ENCODE assay signal across 1 cellular context in the genomic region with DNA sequence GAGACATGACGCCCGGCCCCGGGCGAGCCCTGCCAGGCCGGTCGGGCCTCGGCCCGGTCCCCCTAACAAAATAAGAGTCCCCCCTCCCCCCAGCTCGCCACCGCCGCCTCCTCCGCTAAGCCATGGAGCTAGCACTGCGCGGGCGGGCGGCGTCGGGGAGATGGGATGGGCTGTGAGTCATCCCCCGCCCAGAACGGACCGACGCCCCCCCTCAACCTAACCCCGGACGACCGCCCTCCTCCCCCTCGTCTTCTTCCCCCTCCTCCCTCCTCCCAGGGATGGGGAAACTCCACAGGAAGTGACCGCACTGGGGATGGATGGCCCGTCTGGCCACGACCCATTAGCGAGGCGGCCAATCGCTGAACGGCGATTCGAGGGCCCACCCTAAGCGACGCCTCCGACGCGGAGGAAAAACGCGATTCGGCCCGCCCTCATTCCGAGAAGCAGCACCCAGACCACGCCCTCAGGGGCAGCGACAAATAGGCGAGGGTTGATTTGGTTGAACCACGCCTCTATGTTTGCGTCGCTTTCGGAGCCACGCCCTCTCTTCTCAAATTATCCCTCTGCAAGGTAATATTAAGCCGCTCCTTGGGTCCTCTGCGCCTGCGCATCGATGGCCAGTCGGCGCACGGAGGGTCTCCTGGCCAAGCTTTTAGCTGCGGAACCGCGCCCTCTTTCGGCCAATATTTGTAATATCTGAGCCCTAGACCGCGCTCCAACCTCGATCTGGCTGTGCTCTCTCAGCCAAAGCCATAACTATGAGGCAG.
TF ChIP-seq lines count a peak whose summit lies in the region.

A gene with protein sequence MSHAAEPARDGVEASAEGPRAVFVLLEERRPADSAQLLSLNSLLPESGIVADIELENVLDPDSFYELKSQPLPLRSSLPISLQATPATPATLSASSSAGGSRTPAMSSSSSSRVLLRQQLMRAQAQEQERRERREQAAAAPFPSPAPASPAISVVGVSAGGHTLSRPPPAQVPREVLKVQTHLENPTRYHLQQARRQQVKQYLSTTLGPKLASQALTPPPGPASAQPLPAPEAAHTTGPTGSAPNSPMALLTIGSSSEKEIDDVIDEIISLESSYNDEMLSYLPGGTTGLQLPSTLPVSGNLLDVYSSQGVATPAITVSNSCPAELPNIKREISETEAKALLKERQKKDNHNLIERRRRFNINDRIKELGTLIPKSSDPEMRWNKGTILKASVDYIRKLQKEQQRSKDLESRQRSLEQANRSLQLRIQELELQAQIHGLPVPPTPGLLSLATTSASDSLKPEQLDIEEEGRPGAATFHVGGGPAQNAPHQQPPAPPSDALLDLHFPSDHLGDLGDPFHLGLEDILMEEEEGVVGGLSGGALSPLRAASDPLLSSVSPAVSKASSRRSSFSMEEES (minus strand): TSS at position 138 of the 767 bp plus-strand sequence. CDS start 131 bp downstream, at position 7.

TF ChIP-seq in SK-N-SH, 30 proteins besides CTCF, POLR2A, EP300 and RAD21 (continued from another document):
- TF ChIP-seq EZH2phosphoT487 (IDR thresholded peaks at IDR 0.05; ENCODE audit: borderline replicate concordance, low read depth) (no peak), FOXJ3 (CRISPR knock-in tag; IDR thresholded peaks at IDR 0.05) (no peak), RFX5 (IDR thresholded peaks at IDR 0.05; ENCODE audit: low read length) (0 out of 2 replicates have a peak, but pooled peaks have one; percentile 50), GABPA (IDR thresholded peaks at IDR 0.05; ENCODE audit: low read depth) (peak; percentile 64), JUND (IDR thresholded peaks at IDR 0.05) (no peak), MEF2A (IDR thresholded peaks at IDR 0.05; ENCODE audit: borderline replicate concordance, low read depth) (no peak), NFIC (IDR thresholded peaks at IDR 0.05; ENCODE audit: borderline replicate concordance) (no peak), SMC3 (IDR thresholded peaks at IDR 0.05; ENCODE audit: low read depth, low read length) (peak; percentile 48), SIN3A (IDR thresholded peaks at IDR 0.05; ENCODE audit: borderline replicate concordance, low read depth, low read length) (peak; percentile 28; the same call in 1 of the 2 replicates), MXI1 (IDR thresholded peaks at IDR 0.05; ENCODE audit: low read depth, low read length) (no peak), RCOR1 (IDR thresholded peaks at IDR 0.05; ENCODE audit: low read length) (0 out of 2 replicates have a peak, but pooled peaks have one; percentile 19), MAX (IDR thresholded peaks at IDR 0.05; ENCODE audit: low read depth) (peak; percentile 47; the same call in 1 of the 2 replicates), YY1 (IDR thresholded peaks at IDR 0.05; ENCODE audit: low read depth) (no peak), RXRA (IDR thresholded peaks at IDR 0.05; ENCODE audit: borderline replicate concordance, low read depth) (no peak), TEAD4 (IDR thresholded peaks at IDR 0.05; ENCODE audit: borderline replicate concordance, insufficient read depth) (no peak), POLR2AphosphoS5 (IDR thresholded peaks at IDR 0.05; ENCODE audit: low read depth, low read length) (no peak), ZBTB33 (IDR thresholded peaks at IDR 0.05; ENCODE audit: borderline replicate concordance, low read depth) (no peak), CHD2 (IDR thresholded peaks at IDR 0.05; ENCODE audit: low read length, partially characterized antibody) (no peak), FOSL2 (IDR thresholded peaks at IDR 0.05; ENCODE audit: borderline replicate concordance, low read depth) (peak; percentile 57; the same call in 1 of the 2 replicates), TAF1 (IDR thresholded peaks at IDR 0.05; ENCODE audit: borderline replicate concordance, low read depth, low read length) (peak; percentile 26; the same call in 1 of the 2 replicates), FOXM1 (IDR thresholded peaks at IDR 0.05; ENCODE audit: low read depth) (no peak)
- TF ChIP-seq, protein P1, sequence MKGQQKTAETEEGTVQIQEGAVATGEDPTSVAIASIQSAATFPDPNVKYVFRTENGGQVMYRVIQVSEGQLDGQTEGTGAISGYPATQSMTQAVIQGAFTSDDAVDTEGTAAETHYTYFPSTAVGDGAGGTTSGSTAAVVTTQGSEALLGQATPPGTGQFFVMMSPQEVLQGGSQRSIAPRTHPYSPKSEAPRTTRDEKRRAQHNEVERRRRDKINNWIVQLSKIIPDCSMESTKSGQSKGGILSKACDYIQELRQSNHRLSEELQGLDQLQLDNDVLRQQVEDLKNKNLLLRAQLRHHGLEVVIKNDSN (IDR thresholded peaks at IDR 0.05; ENCODE audit: borderline replicate concordance, low read depth): no peak
- TF ChIP-seq, protein P2, sequence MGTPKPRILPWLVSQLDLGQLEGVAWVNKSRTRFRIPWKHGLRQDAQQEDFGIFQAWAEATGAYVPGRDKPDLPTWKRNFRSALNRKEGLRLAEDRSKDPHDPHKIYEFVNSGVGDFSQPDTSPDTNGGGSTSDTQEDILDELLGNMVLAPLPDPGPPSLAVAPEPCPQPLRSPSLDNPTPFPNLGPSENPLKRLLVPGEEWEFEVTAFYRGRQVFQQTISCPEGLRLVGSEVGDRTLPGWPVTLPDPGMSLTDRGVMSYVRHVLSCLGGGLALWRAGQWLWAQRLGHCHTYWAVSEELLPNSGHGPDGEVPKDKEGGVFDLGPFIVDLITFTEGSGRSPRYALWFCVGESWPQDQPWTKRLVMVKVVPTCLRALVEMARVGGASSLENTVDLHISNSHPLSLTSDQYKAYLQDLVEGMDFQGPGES (IDR thresholded peaks at IDR 0.05; ENCODE audit: low read depth, low read length): no peak
